1 cellular context compared by ENCODE assay signal in genomic region chr11:34105079-34105956, GRCh38.
TF ChIP-seq lines count a peak whose summit lies in the region.

Gene NAT10, plus strand, starts transcription at chr11:34105629. Its CDS starts 2,597 bp downstream, at chr11:34108226.

TF ChIP-seq in A549, 52 proteins besides CTCF, POLR2A, EP300 and RAD21 (continued from another document):
- TF ChIP-seq, protein P1, sequence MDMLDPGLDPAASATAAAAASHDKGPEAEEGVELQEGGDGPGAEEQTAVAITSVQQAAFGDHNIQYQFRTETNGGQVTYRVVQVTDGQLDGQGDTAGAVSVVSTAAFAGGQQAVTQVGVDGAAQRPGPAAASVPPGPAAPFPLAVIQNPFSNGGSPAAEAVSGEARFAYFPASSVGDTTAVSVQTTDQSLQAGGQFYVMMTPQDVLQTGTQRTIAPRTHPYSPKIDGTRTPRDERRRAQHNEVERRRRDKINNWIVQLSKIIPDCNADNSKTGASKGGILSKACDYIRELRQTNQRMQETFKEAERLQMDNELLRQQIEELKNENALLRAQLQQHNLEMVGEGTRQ (IDR thresholded peaks at IDR 0.05): peak; percentile 81
- no peak for TF ChIP-seq SREBF2 (IDR thresholded peaks at IDR 0.05)
- TF ChIP-seq, protein P2, sequence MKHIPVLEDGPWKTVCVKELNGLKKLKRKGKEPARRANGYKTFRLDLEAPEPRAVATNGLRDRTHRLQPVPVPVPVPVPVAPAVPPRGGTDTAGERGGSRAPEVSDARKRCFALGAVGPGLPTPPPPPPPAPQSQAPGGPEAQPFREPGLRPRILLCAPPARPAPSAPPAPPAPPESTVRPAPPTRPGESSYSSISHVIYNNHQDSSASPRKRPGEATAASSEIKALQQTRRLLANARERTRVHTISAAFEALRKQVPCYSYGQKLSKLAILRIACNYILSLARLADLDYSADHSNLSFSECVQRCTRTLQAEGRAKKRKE (CRISPR knock-in tag; IDR thresholded peaks at IDR 0.05; ENCODE audit: low read depth): no peak
- TF ChIP-seq HOXB13 (CRISPR knock-in tag; IDR thresholded peaks at IDR 0.05; ENCODE audit: low read depth): no peak
- TF ChIP-seq NPAS2 (CRISPR knock-in tag; IDR thresholded peaks at IDR 0.05; ENCODE audit: borderline replicate concordance): peak; percentile 90
- TF ChIP-seq ZSCAN20 (CRISPR knock-in tag; IDR thresholded peaks at IDR 0.05): no peak
- peak; percentile 89 for TF ChIP-seq TFCP2L1 (CRISPR knock-in tag; IDR thresholded peaks at IDR 0.05)
- TF ChIP-seq, protein P3, sequence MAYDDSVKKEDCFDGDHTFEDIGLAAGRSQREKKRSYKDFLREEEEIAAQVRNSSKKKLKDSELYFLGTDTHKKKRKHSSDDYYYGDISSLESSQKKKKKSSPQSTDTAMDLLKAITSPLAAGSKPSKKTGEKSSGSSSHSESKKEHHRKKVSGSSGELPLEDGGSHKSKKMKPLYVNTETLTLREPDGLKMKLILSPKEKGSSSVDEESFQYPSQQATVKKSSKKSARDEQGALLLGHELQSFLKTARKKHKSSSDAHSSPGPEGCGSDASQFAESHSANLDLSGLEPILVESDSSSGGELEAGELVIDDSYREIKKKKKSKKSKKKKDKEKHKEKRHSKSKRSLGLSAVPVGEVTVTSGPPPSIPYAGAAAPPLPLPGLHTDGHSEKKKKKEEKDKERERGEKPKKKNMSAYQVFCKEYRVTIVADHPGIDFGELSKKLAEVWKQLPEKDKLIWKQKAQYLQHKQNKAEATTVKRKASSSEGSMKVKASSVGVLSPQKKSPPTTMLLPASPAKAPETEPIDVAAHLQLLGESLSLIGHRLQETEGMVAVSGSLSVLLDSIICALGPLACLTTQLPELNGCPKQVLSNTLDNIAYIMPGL (CRISPR knock-in tag; IDR thresholded peaks at IDR 0.05; ENCODE audit: borderline replicate concordance): peak; percentile 82; the same call in 1 of the 2 replicates
- peak; percentile 72 to 96; a peak in 4 of 5 replicates for TF ChIP-seq JUN (IDR thresholded peaks at IDR 0.05)
- TF ChIP-seq HOXA7 (CRISPR knock-in tag; IDR thresholded peaks at IDR 0.05): peak; percentile 97
- TF ChIP-seq EHMT2 (IDR thresholded peaks at IDR 0.05; ENCODE audit: low read depth): no peak
- TF ChIP-seq CEBPB (IDR thresholded peaks at IDR 0.05): no peak
- peak; percentile 86 for TF ChIP-seq RARB (CRISPR knock-in tag; IDR thresholded peaks at IDR 0.05)
- no peak for TF ChIP-seq KDM1A (IDR thresholded peaks at IDR 0.05; ENCODE audit: low read depth)
- no peak for TF ChIP-seq ESRRA (IDR thresholded peaks at IDR 0.05; ENCODE audit: borderline replicate concordance, low read length)
- TF ChIP-seq RNF2 (IDR thresholded peaks at IDR 0.05; ENCODE audit: borderline replicate concordance, low read depth): no peak
- TF ChIP-seq MAZ (IDR thresholded peaks at IDR 0.05; ENCODE audit: borderline replicate concordance, low read depth, low read length): no peak
- no peak for TF ChIP-seq ZNF302 (CRISPR knock-in tag; IDR thresholded peaks at IDR 0.05)
- peak; percentile 61 for TF ChIP-seq REST (IDR thresholded peaks at IDR 0.05)
- TF ChIP-seq ZC3H11A (IDR thresholded peaks at IDR 0.05): no peak; the same call in 1 of the 2 replicates
- TF ChIP-seq ELK1 (IDR thresholded peaks at IDR 0.05; ENCODE audit: low read depth, low read length): no peak
- TF ChIP-seq CHD2 (IDR thresholded peaks at IDR 0.05; ENCODE audit: low read length, partially characterized antibody): peak; percentile 74
- TF ChIP-seq RFX5 (IDR thresholded peaks at IDR 0.05): 0 out of 2 replicates have a peak, but pooled peaks have one; percentile 28
- TF ChIP-seq PHF8 (IDR thresholded peaks at IDR 0.05; ENCODE audit: borderline replicate concordance, low read depth): peak; percentile 80
TF ChIP-seq in A549: peak in this region for 24.
